13 cellular contexts compared by ENCODE assay signal in the genomic region with DNA sequence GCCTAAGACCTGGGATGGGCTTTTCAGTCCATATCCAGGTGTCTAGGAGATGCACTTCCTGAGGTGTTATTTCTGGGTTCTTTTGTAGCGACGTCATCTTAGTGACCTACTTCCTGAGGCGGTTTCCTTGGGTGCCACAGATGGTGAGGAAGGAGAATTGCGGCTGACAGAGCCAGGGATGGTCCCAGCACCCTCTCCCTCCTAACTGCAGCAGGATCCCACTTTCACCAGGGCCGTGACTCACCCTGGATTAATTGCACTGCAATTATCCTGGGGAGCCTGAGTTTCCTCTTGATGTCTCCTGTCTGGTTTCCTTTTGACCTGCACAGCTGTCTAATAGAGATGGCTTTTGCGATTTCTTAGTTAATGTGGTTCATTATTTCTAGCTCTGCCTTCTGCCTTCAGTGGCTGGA.
DNase-seq lines count a peak whose midpoint lies in the region; ATAC-seq, FAIRE-seq and TF ChIP-seq lines count a peak whose summit lies in the region.
"Had no signal": no experiment of that assay in that cellular context is flagged by ENCODE, and none has a peak within 500 bp of the region (broad histone marks: within the 10 kb centered on the region; RNA-seq: fewer than 3 reads in every experiment).

No MANE protein-coding gene starts in this region.

- H3K4me2 ChIP-seq in astrocyte (ENCODE audit: low read length) = peak overlapping the region; percentile 18
- H3K4me2 ChIP-seq in neural progenitor cell = no peak overlapping the region

- no peaks in the 10 kb centered on the region for H3F3A ChIP-seq in neural progenitor cell (ENCODE audit: low read depth)

- CTCF ChIA-PET in activated naive CD4-positive, alpha-beta T cell treated with anti-CD3 and anti-CD28 coated beads, Interleukin-2, amount 10 ng/mL, durations not matched to agents 7 days and 5 days (lab: Charles Lee) = no interaction called here

- H3K79me2 ChIP-seq in astrocyte (ENCODE audit: insufficient read depth, low read length) (no peaks in the 10 kb centered on the region), neural progenitor cell (ENCODE audit: low read depth) (no peaks in the 10 kb centered on the region)

- DNase-seq in DMS53 (lab: John Stamatoyannopoulos, UW) (peak; percentile 47), DMS53 treated with DMSO at 0.1 percent for 48 hours (lab: John Stamatoyannopoulos, UW; ENCODE audit: unreplicated experiment) (no peak), LoVo (ENCODE audit: low spot score) (peak; percentile 24), astrocyte (ENCODE audit: low read depth) (peak; percentile 41), neural progenitor cell (ENCODE audit: low spot score) (no peak), posterior vena cava (ENCODE audit: low spot score) (no peak)
- no peak for DNase-seq in activated naive CD4-positive, alpha-beta T cell treated with anti-CD3 and anti-CD28 coated beads, Interleukin-2, amount 10 ng/mL, durations not matched to agents 7 days and 5 days
- DNase-seq: 8988T, activated gamma-delta T cell, head of caudate nucleus had no signal

- no peaks in the 10 kb centered on the region for H3K36me3 Mint-ChIP-seq in astrocyte (ENCODE audit: low read depth, unreplicated experiment)
- H3K36me3 Mint-ChIP-seq in neural progenitor cell = no peaks in the 10 kb centered on the region
- no peaks in the 10 kb centered on the region for H3K36me3 Mint-ChIP-seq in activated naive CD4-positive, alpha-beta T cell treated with anti-CD3 and anti-CD28 coated beads, Interleukin-2, amount 10 ng/mL, durations not matched to agents 7 days and 5 days

- ATAC-seq in HG02759 (IDR thresholded peaks at IDR 0.05; ENCODE audit: unreplicated experiment) = no peak

- H3K27me3 ChIP-seq in astrocyte (ENCODE audit: insufficient read depth, low read length) (peaks cover 6% of the 10 kb centered on the region), neural progenitor cell (no peaks in the 10 kb centered on the region)
- H3K27me3 ChIP-seq: tibial nerve had no signal

- H3K27ac Mint-ChIP-seq in astrocyte (ENCODE audit: unreplicated experiment) (no peak overlapping the region), neural progenitor cell (peak overlapping the region; percentile 39)
- H3K27ac Mint-ChIP-seq in activated naive CD4-positive, alpha-beta T cell treated with anti-CD3 and anti-CD28 coated beads, Interleukin-2, amount 10 ng/mL, durations not matched to agents 7 days and 5 days = no peak overlapping the region
- H3K27ac Mint-ChIP-seq: dendritic cell treated with granulocyte-macrophage colony-stimulating factor and Interleukin-4, amounts not matched to agents 40 ng/mL and 50 ng/mL, for 4 days had no signal

- FAIRE-seq in astrocyte (lab: Jason Lieb, UNC) = no peak

- H2AFZ ChIP-seq in astrocyte (ENCODE audit: low read depth, low read length) (no peak overlapping the region), neural progenitor cell (replicated peaks) (peak overlapping the region; percentile 61)

- no peaks in the 10 kb centered on the region for H4K20me1 ChIP-seq in astrocyte (ENCODE audit: insufficient read depth, low read length)
- no peaks in the 10 kb centered on the region for H4K20me1 ChIP-seq in neural progenitor cell (ENCODE audit: low read depth)

- H3K4me1 Mint-ChIP-seq in astrocyte (ENCODE audit: low read depth, unreplicated experiment) (peaks cover 2% of the 10 kb centered on the region), neural progenitor cell (no peaks in the 10 kb centered on the region)
- H3K4me1 Mint-ChIP-seq in activated naive CD4-positive, alpha-beta T cell treated with anti-CD3 and anti-CD28 coated beads, Interleukin-2, amount 10 ng/mL, durations not matched to agents 7 days and 5 days = peaks cover 9% of the 10 kb centered on the region

- no peak overlapping the region for H3K27ac ChIP-seq in astrocyte (ENCODE audit: low read depth, low read length)
- H3K27ac ChIP-seq in neural progenitor cell = no peak overlapping the region
- H3K27ac ChIP-seq: tibial nerve had no signal

- H3K4me1 ChIP-seq in astrocyte (ENCODE audit: insufficient read depth, low read length) (peaks cover 10% of the 10 kb centered on the region), neural progenitor cell (no peaks in the 10 kb centered on the region)
- H3K4me1 ChIP-seq: tibial nerve had no signal

- no peak overlapping the region for H3K4me3 Mint-ChIP-seq in astrocyte (ENCODE audit: unreplicated experiment)
- no peak overlapping the region for H3K4me3 Mint-ChIP-seq in neural progenitor cell
- no peak overlapping the region for H3K4me3 Mint-ChIP-seq in activated naive CD4-positive, alpha-beta T cell treated with anti-CD3 and anti-CD28 coated beads, Interleukin-2, amount 10 ng/mL, durations not matched to agents 7 days and 5 days
- H3K4me3 Mint-ChIP-seq: dendritic cell treated with granulocyte-macrophage colony-stimulating factor and Interleukin-4, amounts not matched to agents 40 ng/mL and 50 ng/mL, for 4 days had no signal

- H3K4me3 ChIP-seq in astrocyte (ENCODE audit: insufficient read depth, low read depth, low read length) = no peak overlapping the region
- H3K4me3 ChIP-seq in neural progenitor cell = no peak overlapping the region
- H3K4me3 ChIP-seq: tibial nerve had no signal

- H3K9me3 ChIP-seq in astrocyte (ENCODE audit: insufficient read depth, low read depth, low read length) (no peaks in the 10 kb centered on the region), neural progenitor cell (ENCODE audit: low read depth) (no peaks in the 10 kb centered on the region)
- H3K9me3 ChIP-seq: tibial nerve had no signal

- H3K9ac ChIP-seq in astrocyte (ENCODE audit: low read length) (no peak overlapping the region), neural progenitor cell (no peak overlapping the region)

- H3K9me3 Mint-ChIP-seq in astrocyte (ENCODE audit: unreplicated experiment) = no peaks in the 10 kb centered on the region
- peaks cover 3% of the 10 kb centered on the region for H3K9me3 Mint-ChIP-seq in neural progenitor cell
- H3K9me3 Mint-ChIP-seq in activated naive CD4-positive, alpha-beta T cell treated with anti-CD3 and anti-CD28 coated beads, Interleukin-2, amount 10 ng/mL, durations not matched to agents 7 days and 5 days = no peaks in the 10 kb centered on the region
- H3K9me3 Mint-ChIP-seq: dendritic cell treated with granulocyte-macrophage colony-stimulating factor and Interleukin-4, amounts not matched to agents 40 ng/mL and 50 ng/mL, for 4 days had no signal

- TF ChIP-seq CTCF in astrocyte (IDR thresholded peaks at IDR 0.05; ENCODE audit: insufficient read depth, low read depth, low read length) (no peak), neural progenitor cell (IDR thresholded peaks at IDR 0.05) (no peak)

- H3K36me3 ChIP-seq in astrocyte (ENCODE audit: insufficient read depth, low read length) (no peaks in the 10 kb centered on the region), neural progenitor cell (no peaks in the 10 kb centered on the region)
- H3K36me3 ChIP-seq: tibial nerve had no signal

- intact Hi-C loops in posterior vena cava (cut with DNase I) = no loop called here

- no peaks in the 10 kb centered on the region for H3K27me3 Mint-ChIP-seq in astrocyte (ENCODE audit: low read depth, unreplicated experiment)
- H3K27me3 Mint-ChIP-seq in neural progenitor cell (ENCODE audit: insufficient read depth, low read depth) = peaks cover 3% of the 10 kb centered on the region
- peaks cover 40% of the 10 kb centered on the region for H3K27me3 Mint-ChIP-seq in activated naive CD4-positive, alpha-beta T cell treated with anti-CD3 and anti-CD28 coated beads, Interleukin-2, amount 10 ng/mL, durations not matched to agents 7 days and 5 days

Comparison
In these comparisons a context has a peak if more than half of its experiments do, and no peak if none do; other contexts are left out.
1. DNase-seq: peak in DMS53 (single experiment), LoVo (single experiment) and astrocyte (single experiment); none in DMS53 treated with DMSO at 0.1 percent for 48 hours (single experiment), neural progenitor cell (single experiment), activated naive CD4-positive, alpha-beta T cell treated with anti-CD3 and anti-CD28 coated beads, Interleukin-2, amount 10 ng/mL, durations not matched to agents 7 days and 5 days (single experiment) and posterior vena cava (single experiment).